Comparison of ENCODE assay signal across 1 cellular context in the genomic region with DNA sequence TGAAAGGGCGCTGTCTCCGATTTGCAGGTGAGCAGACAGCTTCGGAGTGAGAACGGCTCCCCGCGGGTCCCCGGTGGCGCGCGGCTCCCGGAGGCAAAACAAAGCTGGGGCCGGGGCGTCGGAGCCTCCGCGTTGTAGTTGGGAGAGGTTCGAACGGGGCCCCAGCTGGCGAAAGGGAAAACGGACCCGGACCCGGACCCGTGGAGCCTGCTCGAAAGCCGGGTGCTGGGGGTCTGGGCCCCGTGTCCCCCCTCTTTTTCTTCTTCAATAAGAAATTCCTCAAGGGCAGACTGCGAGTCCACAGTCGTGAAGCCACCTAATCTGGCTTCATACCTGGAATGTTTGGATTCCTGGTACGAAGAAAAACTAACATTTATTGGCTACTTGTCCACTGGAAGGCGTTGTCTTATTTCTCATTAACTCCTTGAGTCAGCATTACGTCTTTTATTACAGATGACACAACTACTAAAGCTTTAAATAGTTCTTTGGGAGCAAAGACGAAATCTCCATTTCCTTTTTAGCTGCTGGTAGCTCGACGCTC.
TF ChIP-seq lines count a peak whose summit lies in the region.

No MANE protein-coding gene starts in this region.

TF ChIP-seq in HepG2, 621 proteins besides CTCF, POLR2A, EP300 and RAD21 (continued from another document):
- TF ChIP-seq, protein P1, sequence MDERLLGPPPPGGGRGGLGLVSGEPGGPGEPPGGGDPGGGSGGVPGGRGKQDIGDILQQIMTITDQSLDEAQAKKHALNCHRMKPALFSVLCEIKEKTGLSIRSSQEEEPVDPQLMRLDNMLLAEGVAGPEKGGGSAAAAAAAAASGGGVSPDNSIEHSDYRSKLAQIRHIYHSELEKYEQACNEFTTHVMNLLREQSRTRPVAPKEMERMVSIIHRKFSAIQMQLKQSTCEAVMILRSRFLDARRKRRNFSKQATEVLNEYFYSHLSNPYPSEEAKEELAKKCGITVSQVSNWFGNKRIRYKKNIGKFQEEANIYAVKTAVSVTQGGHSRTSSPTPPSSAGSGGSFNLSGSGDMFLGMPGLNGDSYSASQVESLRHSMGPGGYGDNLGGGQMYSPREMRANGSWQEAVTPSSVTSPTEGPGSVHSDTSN (CRISPR knock-in tag; IDR thresholded peaks at IDR 0.05) = no peak
- TF ChIP-seq NFE2L1 (CRISPR knock-in tag; IDR thresholded peaks at IDR 0.05; ENCODE audit: borderline replicate concordance) = no peak
- TF ChIP-seq, protein P2, sequence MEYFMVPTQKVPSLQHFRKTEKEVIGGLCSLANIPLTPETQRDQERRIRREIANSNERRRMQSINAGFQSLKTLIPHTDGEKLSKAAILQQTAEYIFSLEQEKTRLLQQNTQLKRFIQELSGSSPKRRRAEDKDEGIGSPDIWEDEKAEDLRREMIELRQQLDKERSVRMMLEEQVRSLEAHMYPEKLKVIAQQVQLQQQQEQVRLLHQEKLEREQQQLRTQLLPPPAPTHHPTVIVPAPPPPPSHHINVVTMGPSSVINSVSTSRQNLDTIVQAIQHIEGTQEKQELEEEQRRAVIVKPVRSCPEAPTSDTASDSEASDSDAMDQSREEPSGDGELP (IDR thresholded peaks at IDR 0.05; ENCODE audit: borderline replicate concordance, low read depth) = peak; percentile 25; the same call in 1 of the 2 replicates
- no peak for TF ChIP-seq NFE2 (CRISPR knock-in tag; IDR thresholded peaks at IDR 0.05)
- TF ChIP-seq BCL6 (CRISPR knock-in tag; IDR thresholded peaks at IDR 0.05) = no peak
- TF ChIP-seq, protein P3, sequence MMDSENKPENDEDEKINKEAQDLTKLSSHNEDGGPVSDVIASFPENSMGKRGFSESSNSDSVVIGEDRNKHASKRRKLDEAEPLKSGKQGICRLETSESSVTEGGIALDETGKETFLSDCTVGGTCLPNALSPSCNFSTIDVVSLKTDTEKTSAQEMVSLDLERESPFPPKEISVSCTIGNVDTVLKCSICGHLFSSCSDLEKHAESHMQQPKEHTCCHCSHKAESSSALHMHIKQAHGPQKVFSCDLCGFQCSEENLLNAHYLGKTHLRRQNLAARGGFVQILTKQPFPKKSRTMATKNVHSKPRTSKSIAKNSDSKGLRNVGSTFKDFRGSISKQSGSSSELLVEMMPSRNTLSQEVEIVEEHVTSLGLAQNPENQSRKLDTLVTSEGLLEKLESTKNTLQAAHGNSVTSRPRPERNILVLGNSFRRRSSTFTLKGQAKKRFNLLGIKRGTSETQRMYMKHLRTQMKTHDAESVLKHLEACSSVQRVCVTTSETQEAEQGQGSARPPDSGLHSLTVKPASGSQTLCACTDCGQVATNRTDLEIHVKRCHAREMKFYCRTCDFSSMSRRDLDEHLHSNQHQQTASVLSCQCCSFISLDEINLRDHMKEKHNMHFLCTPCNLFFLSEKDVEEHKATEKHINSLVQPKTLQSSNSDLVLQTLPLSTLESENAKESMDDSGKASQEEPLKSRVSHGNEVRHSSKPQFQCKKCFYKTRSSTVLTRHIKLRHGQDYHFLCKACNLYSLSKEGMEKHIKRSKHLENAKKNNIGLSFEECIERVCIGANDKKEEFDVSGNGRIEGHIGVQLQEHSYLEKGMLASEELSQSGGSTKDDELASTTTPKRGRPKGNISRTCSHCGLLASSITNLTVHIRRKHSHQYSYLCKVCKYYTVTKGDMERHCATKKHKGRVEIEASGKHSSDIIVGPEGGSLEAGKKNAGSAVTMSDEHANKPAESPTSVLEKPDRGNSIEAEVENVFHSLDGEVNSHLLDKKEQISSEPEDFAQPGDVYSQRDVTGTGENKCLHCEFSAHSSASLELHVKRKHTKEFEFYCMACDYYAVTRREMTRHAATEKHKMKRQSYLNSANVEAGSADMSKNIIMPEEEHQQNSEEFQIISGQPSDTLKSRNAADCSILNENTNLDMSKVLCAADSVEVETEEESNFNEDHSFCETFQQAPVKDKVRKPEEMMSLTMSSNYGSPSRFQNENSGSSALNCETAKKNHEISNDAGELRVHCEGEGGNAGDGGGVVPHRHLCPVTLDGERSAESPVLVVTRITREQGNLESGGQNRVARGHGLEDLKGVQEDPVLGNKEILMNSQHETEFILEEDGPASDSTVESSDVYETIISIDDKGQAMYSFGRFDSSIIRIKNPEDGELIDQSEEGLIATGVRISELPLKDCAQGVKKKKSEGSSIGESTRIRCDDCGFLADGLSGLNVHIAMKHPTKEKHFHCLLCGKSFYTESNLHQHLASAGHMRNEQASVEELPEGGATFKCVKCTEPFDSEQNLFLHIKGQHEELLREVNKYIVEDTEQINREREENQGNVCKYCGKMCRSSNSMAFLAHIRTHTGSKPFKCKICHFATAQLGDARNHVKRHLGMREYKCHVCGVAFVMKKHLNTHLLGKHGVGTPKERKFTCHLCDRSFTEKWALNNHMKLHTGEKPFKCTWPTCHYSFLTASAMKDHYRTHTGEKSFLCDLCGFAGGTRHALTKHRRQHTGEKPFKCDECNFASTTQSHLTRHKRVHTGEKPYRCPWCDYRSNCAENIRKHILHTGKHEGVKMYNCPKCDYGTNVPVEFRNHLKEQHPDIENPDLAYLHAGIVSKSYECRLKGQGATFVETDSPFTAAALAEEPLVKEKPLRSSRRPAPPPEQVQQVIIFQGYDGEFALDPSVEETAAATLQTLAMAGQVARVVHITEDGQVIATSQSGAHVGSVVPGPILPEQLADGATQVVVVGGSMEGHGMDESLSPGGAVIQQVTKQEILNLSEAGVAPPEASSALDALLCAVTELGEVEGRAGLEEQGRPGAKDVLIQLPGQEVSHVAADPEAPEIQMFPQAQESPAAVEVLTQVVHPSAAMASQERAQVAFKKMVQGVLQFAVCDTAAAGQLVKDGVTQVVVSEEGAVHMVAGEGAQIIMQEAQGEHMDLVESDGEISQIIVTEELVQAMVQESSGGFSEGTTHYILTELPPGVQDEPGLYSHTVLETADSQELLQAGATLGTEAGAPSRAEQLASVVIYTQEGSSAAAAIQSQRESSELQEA (CRISPR knock-in tag; IDR thresholded peaks at IDR 0.05; ENCODE audit: not compliant biosample characterization) = no peak
- TF ChIP-seq CCAR2 (optimal IDR thresholded peaks at IDR 0.05; ENCODE audit: low read depth, low read length) = no peak
- TF ChIP-seq TCF12 (IDR thresholded peaks at IDR 0.05) = no peak
- no peak for TF ChIP-seq TCF12 (CRISPR knock-in tag; IDR thresholded peaks at IDR 0.05)
- no peak for TF ChIP-seq KLF6 (CRISPR knock-in tag; IDR thresholded peaks at IDR 0.05)
- peak; percentile 37 for TF ChIP-seq TEAD3 (CRISPR knock-in tag; optimal IDR thresholded peaks at IDR 0.05; ENCODE audit: borderline replicate concordance)
- TF ChIP-seq ZNF567 (CRISPR knock-in tag; IDR thresholded peaks at IDR 0.05; ENCODE audit: borderline replicate concordance) = no peak
- TF ChIP-seq RAD51 (IDR thresholded peaks at IDR 0.05; ENCODE audit: borderline replicate concordance) = no peak
- TF ChIP-seq, protein P4, sequence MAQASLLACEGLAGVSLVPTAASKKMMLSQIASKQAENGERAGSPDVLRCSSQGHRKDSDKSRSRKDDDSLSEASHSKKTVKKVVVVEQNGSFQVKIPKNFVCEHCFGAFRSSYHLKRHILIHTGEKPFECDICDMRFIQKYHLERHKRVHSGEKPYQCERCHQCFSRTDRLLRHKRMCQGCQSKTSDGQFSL (CRISPR knock-in tag; IDR thresholded peaks at IDR 0.05) = no peak
- no peak for TF ChIP-seq ZMYM4 (CRISPR knock-in tag; IDR thresholded peaks at IDR 0.05)
- TF ChIP-seq KAT2B (IDR thresholded peaks at IDR 0.05; ENCODE audit: borderline replicate concordance, low read depth, low read length) = no peak
- TF ChIP-seq, protein P5, sequence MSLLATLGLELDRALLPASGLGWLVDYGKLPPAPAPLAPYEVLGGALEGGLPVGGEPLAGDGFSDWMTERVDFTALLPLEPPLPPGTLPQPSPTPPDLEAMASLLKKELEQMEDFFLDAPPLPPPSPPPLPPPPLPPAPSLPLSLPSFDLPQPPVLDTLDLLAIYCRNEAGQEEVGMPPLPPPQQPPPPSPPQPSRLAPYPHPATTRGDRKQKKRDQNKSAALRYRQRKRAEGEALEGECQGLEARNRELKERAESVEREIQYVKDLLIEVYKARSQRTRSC (CRISPR knock-in tag; IDR thresholded peaks at IDR 0.05; ENCODE audit: low read depth) = no peak
- no peak for TF ChIP-seq GATAD2A (CRISPR knock-in tag; IDR thresholded peaks at IDR 0.05)
- TF ChIP-seq, protein P6, sequence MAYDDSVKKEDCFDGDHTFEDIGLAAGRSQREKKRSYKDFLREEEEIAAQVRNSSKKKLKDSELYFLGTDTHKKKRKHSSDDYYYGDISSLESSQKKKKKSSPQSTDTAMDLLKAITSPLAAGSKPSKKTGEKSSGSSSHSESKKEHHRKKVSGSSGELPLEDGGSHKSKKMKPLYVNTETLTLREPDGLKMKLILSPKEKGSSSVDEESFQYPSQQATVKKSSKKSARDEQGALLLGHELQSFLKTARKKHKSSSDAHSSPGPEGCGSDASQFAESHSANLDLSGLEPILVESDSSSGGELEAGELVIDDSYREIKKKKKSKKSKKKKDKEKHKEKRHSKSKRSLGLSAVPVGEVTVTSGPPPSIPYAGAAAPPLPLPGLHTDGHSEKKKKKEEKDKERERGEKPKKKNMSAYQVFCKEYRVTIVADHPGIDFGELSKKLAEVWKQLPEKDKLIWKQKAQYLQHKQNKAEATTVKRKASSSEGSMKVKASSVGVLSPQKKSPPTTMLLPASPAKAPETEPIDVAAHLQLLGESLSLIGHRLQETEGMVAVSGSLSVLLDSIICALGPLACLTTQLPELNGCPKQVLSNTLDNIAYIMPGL (CRISPR knock-in tag; IDR thresholded peaks at IDR 0.05; ENCODE audit: borderline replicate concordance in 1 of 2, low read depth in 1 of 2) = no peak
- no peak for TF ChIP-seq NR2F6 (IDR thresholded peaks at IDR 0.05)
- no peak for TF ChIP-seq NR2F6 (CRISPR knock-in tag; IDR thresholded peaks at IDR 0.05)
TF ChIP-seq in HepG2: peak in this region for 5.
